In genomic region chr17:61200349-61200735, GRCh38 we compare ENCODE assay signal across 23 cellular contexts.
A peak's percentile ranks its signal among the peaks of the same experiment; 100 is the strongest.
DNase-seq lines count a peak whose midpoint lies in the region; ATAC-seq, FAIRE-seq and TF ChIP-seq lines count a peak whose summit lies in the region.
"Had no signal": no experiment of that assay in that cellular context is flagged by ENCODE, and none has a peak within 500 bp of the region (broad histone marks: within the 10 kb centered on the region; RNA-seq: fewer than 3 reads in every experiment).

No MANE protein-coding gene starts in this region.

- H3K9me3 ChIP-seq in A549 = no peaks in the 10 kb centered on the region
- H3K9me3 ChIP-seq: BLaER1 treated with 17β-estradiol and CSF1 and Interleukin-3, amounts not matched to agents 10 nM and 100 nM; prostate gland had no signal

- H3K4me1 Mint-ChIP-seq in osteocyte (ENCODE audit: unreplicated experiment) = peaks cover 63% of the 10 kb centered on the region
- peaks cover 5% of the 10 kb centered on the region for H3K4me1 Mint-ChIP-seq in glutamatergic neuron (ENCODE audit: low read depth, unreplicated experiment)

- FAIRE-seq in A549 (lab: Jason Lieb, UNC) (no peak), D721Med (lab: Jason Lieb, UNC) (no peak)
- FAIRE-seq: keratinocyte, TTC549 had no signal

- no peak overlapping the region for H3K4me3 ChIP-seq in A549
- H3K4me3 ChIP-seq: BLaER1 treated with 17β-estradiol and CSF1 and Interleukin-3, amounts not matched to agents 10 nM and 100 nM; hepatocyte; prostate gland had no signal

- H3K4me3 Mint-ChIP-seq in osteocyte (ENCODE audit: unreplicated experiment) = no peak overlapping the region
- H3K4me3 Mint-ChIP-seq in glutamatergic neuron (ENCODE audit: unreplicated experiment) = no peak overlapping the region
- H3K4me3 Mint-ChIP-seq: activated T-cell treated with anti-CD3 and anti-CD28 coated beads, Interleukin-2, amount 50 U/mL, for 72 hours; natural killer cell treated with Interleukin-12 subunit alpha and Interleukin-12 subunit beta and Interleukin-15 and Interleukin-18, amount 100 ng/mL, for 72 hours had no signal

- H3K36me3 Mint-ChIP-seq in osteocyte (ENCODE audit: unreplicated experiment) (peaks cover 3% of the 10 kb centered on the region), glutamatergic neuron (ENCODE audit: unreplicated experiment) (no peaks in the 10 kb centered on the region)
- H3K36me3 Mint-ChIP-seq: natural killer cell treated with Interleukin-12 subunit alpha and Interleukin-12 subunit beta and Interleukin-15 and Interleukin-18, amount 100 ng/mL, for 72 hours had no signal

- TF ChIP-seq CTCF in A549 (IDR thresholded peaks at IDR 0.05) = no peak
- no peak for TF ChIP-seq CTCF in osteocyte (IDR thresholded peaks at IDR 0.05)
- no peak for TF ChIP-seq CTCF in D721Med (IDR thresholded peaks at IDR 0.05; ENCODE audit: insufficient read depth, missing control alignments)
- TF ChIP-seq CTCF in glutamatergic neuron (IDR thresholded peaks at IDR 0.05; ENCODE audit: partially characterized antibody, unreplicated experiment) = no peak

- CTCF ChIA-PET in A549 (lab: Yijun Ruan, JAX) = interaction anchor here (1.2 to 1.9 kb wide), 2 partner anchors 18 to 25 kb away, joined by 3 to 5 read pairs; no protein-coding TSS in a partner anchor

- H3K27ac ChIP-seq in A549 = peak overlapping the region; percentile 71 to 85
- H3K27ac ChIP-seq: BLaER1 treated with 17β-estradiol and CSF1 and Interleukin-3, amounts not matched to agents 10 nM and 100 nM; prostate gland had no signal

- POLR2A ChIA-PET in A549 (lab: Yijun Ruan, JAX) = no interaction called here

- H3K4me1 ChIP-seq in A549 = peaks cover 48% of the 10 kb centered on the region

- TF ChIP-seq EP300 in A549 (IDR thresholded peaks at IDR 0.05) = no peak

- 79% methylated on average over 8 of the region's 8 CpGs for WGBS in A549 (ENCODE audit: missing lambda C conversion rate)

- H3K9me3 Mint-ChIP-seq in osteocyte (ENCODE audit: unreplicated experiment) = no peaks in the 10 kb centered on the region
- no peaks in the 10 kb centered on the region for H3K9me3 Mint-ChIP-seq in glutamatergic neuron (ENCODE audit: unreplicated experiment)
- H3K9me3 Mint-ChIP-seq: activated T-cell treated with anti-CD3 and anti-CD28 coated beads, Interleukin-2, amount 50 U/mL, for 72 hours; natural killer cell treated with Interleukin-12 subunit alpha and Interleukin-12 subunit beta and Interleukin-15 and Interleukin-18, amount 100 ng/mL, for 72 hours had no signal

- H3K27me3 Mint-ChIP-seq in osteocyte (ENCODE audit: unreplicated experiment) (no peaks in the 10 kb centered on the region), glutamatergic neuron (ENCODE audit: unreplicated experiment) (no peaks in the 10 kb centered on the region)
- H3K27me3 Mint-ChIP-seq: natural killer cell treated with Interleukin-12 subunit alpha and Interleukin-12 subunit beta and Interleukin-15 and Interleukin-18, amount 100 ng/mL, for 72 hours had no signal

- ATAC-seq in A549 (no peak), HG03095 (IDR thresholded peaks at IDR 0.05; ENCODE audit: unreplicated experiment) (no peak)
- ATAC-seq: activated T-cell treated with anti-CD3 and anti-CD28 coated beads, Interleukin-2, amount 50 U/mL, for 72 hours; natural killer cell treated with Interleukin-12 subunit alpha and Interleukin-12 subunit beta and Interleukin-15 and Interleukin-18, amount 100 ng/mL, for 72 hours had no signal

- H3K4me2 ChIP-seq in A549 = peak overlapping the region; percentile 76
- H3K4me2 ChIP-seq: BLaER1 treated with 17β-estradiol and CSF1 and Interleukin-3, amounts not matched to agents 10 nM and 100 nM; hepatocyte had no signal

- TF ChIP-seq RAD21 in A549 (conservative IDR thresholded peaks at IDR 0.05 in 1 of 2, IDR thresholded peaks at IDR 0.05 in 1 of 2) = no peak

- TF ChIP-seq POLR2A in A549 (IDR thresholded peaks at IDR 0.05; ENCODE audit: low read length) = no peak

- DNase-seq in A549 (ENCODE audit: low read depth in 1 of 2, low spot score in 1 of 2) (no peak), T1000 (lab: John Stamatoyannopoulos, UW) (peak; percentile 41), glomerular visceral epithelial cell (ENCODE audit: extremely low spot score) (peak; percentile 51), osteocyte (ENCODE audit: extremely low spot score, unreplicated experiment) (no peak), D721Med (ENCODE audit: insufficient read length, low spot score) (no peak), glutamatergic neuron (no peak), ureter (ENCODE audit: low spot score) (no peak)
- DNase-seq: activated CD8-positive, alpha-beta memory T cell treated with anti-CD3 and anti-CD28 coated beads for 24 hours; activated naive CD4-positive, alpha-beta T cell treated with anti-CD3 and anti-CD28 coated beads, Interleukin-2, amount 50 U/mL, for 16 hours; activated T-cell treated with anti-CD3 and anti-CD28 coated beads, Interleukin-2, amount 50 U/mL, for 72 hours; Calu3; cortex of kidney; NCI-H1048; NCI-H2081 treated with DMSO at 0.1 percent for 48 hours; NCI-H524 treated with DMSO at 0.1 percent for 48 hours; SW 1271 had no signal

- peak overlapping the region; percentile 41 for H3K27ac Mint-ChIP-seq in osteocyte (ENCODE audit: unreplicated experiment)
- H3K27ac Mint-ChIP-seq in glutamatergic neuron (ENCODE audit: unreplicated experiment) = no peak overlapping the region
- H3K27ac Mint-ChIP-seq: natural killer cell treated with Interleukin-12 subunit alpha and Interleukin-12 subunit beta and Interleukin-15 and Interleukin-18, amount 100 ng/mL, for 72 hours had no signal

TF ChIP-seq in A549, 52 proteins besides CTCF, POLR2A, EP300 and RAD21:
- TF ChIP-seq TP53 (CRISPR knock-in tag; IDR thresholded peaks at IDR 0.05) = no peak
- no peak for TF ChIP-seq TFCP2L1 (CRISPR knock-in tag; IDR thresholded peaks at IDR 0.05)
- no peak for TF ChIP-seq CHD2 (IDR thresholded peaks at IDR 0.05; ENCODE audit: low read length, partially characterized antibody)
- TF ChIP-seq, protein P1, sequence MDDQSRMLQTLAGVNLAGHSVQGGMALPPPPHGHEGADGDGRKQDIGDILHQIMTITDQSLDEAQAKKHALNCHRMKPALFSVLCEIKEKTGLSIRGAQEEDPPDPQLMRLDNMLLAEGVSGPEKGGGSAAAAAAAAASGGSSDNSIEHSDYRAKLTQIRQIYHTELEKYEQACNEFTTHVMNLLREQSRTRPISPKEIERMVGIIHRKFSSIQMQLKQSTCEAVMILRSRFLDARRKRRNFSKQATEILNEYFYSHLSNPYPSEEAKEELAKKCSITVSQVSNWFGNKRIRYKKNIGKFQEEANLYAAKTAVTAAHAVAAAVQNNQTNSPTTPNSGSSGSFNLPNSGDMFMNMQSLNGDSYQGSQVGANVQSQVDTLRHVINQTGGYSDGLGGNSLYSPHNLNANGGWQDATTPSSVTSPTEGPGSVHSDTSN (IDR thresholded peaks at IDR 0.05) = no peak
- no peak for TF ChIP-seq BHLHE40 (IDR thresholded peaks at IDR 0.05; ENCODE audit: low read depth, low read length)
- TF ChIP-seq PHF8 (IDR thresholded peaks at IDR 0.05; ENCODE audit: borderline replicate concordance, low read depth) = no peak
- TF ChIP-seq RNF2 (IDR thresholded peaks at IDR 0.05; ENCODE audit: borderline replicate concordance, low read depth) = no peak
- no peak for TF ChIP-seq HOXA7 (CRISPR knock-in tag; IDR thresholded peaks at IDR 0.05)
- no peak for TF ChIP-seq USF2 (IDR thresholded peaks at IDR 0.05)
- TF ChIP-seq, protein P2, sequence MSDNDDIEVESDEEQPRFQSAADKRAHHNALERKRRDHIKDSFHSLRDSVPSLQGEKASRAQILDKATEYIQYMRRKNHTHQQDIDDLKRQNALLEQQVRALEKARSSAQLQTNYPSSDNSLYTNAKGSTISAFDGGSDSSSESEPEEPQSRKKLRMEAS (IDR thresholded peaks at IDR 0.05) = no peak
- TF ChIP-seq, protein P3, sequence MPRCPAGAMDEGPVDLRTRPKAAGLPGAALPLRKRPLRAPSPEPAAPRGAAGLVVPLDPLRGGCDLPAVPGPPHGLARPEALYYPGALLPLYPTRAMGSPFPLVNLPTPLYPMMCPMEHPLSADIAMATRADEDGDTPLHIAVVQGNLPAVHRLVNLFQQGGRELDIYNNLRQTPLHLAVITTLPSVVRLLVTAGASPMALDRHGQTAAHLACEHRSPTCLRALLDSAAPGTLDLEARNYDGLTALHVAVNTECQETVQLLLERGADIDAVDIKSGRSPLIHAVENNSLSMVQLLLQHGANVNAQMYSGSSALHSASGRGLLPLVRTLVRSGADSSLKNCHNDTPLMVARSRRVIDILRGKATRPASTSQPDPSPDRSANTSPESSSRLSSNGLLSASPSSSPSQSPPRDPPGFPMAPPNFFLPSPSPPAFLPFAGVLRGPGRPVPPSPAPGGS (IDR thresholded peaks at IDR 0.05) = no peak
- TF ChIP-seq FOSB (CRISPR knock-in tag; IDR thresholded peaks at IDR 0.05) = no peak
- TF ChIP-seq NPAS2 (CRISPR knock-in tag; IDR thresholded peaks at IDR 0.05; ENCODE audit: borderline replicate concordance) = no peak

Comparison
In these comparisons a context has a peak if more than half of its experiments do, and no peak if none do; other contexts are left out.
1. DNase-seq: peak in T1000 (single experiment) and glomerular visceral epithelial cell (single experiment); none in A549 (0 of 2), osteocyte (single experiment), D721Med (single experiment), glutamatergic neuron (single experiment) and ureter (single experiment).